Comparison of ENCODE assay signal across 25 cellular contexts in genomic region chr22:41332217-41332616, GRCh38.
"Had no signal": no experiment of that assay in that cellular context is flagged by ENCODE, and none has a peak within 500 bp of the region (broad histone marks: within the 10 kb centered on the region; RNA-seq: fewer than 3 reads in every experiment).

No MANE protein-coding gene starts in this region.

- H3K4me3 Mint-ChIP-seq: activated CD4-positive, alpha-beta memory T cell treated with anti-CD3 and anti-CD28 coated beads, Interleukin-2, amount 10 ng/mL, durations not matched to agents 7 days and 5 days; activated CD4-positive, alpha-beta T cell treated with anti-CD3 and anti-CD28 coated beads, Interleukin-2, amount 10 ng/mL, durations not matched to agents 24 days and 14 days; activated CD8-positive, alpha-beta memory T cell treated with anti-CD3 and anti-CD28 coated beads, Interleukin-2, amount 10 ng/mL, durations not matched to agents 7 days and 5 days; activated naive CD4-positive, alpha-beta T cell treated with anti-CD3 and anti-CD28 coated beads, Interleukin-2, amount 50 U/mL, for 24 hours; activated T-cell treated with anti-CD3 and anti-CD28 coated beads, Interleukin-2, amount 50 U/mL, for 72 hours; nephron; stimulated activated memory B cell treated with anti-CD40 and anti-IgM and Interleukin-4, amounts not matched to agents 10 μg/mL and 1 μg/mL and 100 μg/mL, for 72 hours; T-helper 17 cell had no signal

- H3K27ac Mint-ChIP-seq: activated CD4-positive, alpha-beta memory T cell treated with anti-CD3 and anti-CD28 coated beads, Interleukin-2, amount 10 ng/mL, durations not matched to agents 7 days and 5 days; activated CD4-positive, alpha-beta T cell treated with anti-CD3 and anti-CD28 coated beads, Interleukin-2, amount 10 ng/mL, durations not matched to agents 24 days and 14 days; activated CD8-positive, alpha-beta memory T cell treated with anti-CD3 and anti-CD28 coated beads, Interleukin-2, amount 10 ng/mL, durations not matched to agents 7 days and 5 days; activated T-cell treated with anti-CD3 and anti-CD28 coated beads, Interleukin-2, amount 50 U/mL, for 72 hours; nephron; stimulated activated memory B cell treated with anti-CD40 and anti-IgM and Interleukin-4, amounts not matched to agents 10 μg/mL and 1 μg/mL and 100 μg/mL, for 72 hours; T-helper 17 cell had no signal

- H3K27me3 Mint-ChIP-seq: activated CD4-positive, alpha-beta memory T cell treated with anti-CD3 and anti-CD28 coated beads, Interleukin-2, amount 10 ng/mL, durations not matched to agents 7 days and 5 days; activated CD4-positive, alpha-beta T cell treated with anti-CD3 and anti-CD28 coated beads, Interleukin-2, amount 10 ng/mL, durations not matched to agents 24 days and 14 days; activated CD8-positive, alpha-beta memory T cell treated with anti-CD3 and anti-CD28 coated beads, Interleukin-2, amount 10 ng/mL, durations not matched to agents 7 days and 5 days; activated naive CD4-positive, alpha-beta T cell treated with anti-CD3 and anti-CD28 coated beads, Interleukin-2, amount 50 U/mL, for 24 hours; stimulated activated memory B cell treated with anti-CD40 and anti-IgM and Interleukin-4, amounts not matched to agents 10 μg/mL and 1 μg/mL and 100 μg/mL, for 72 hours; T-helper 17 cell had no signal

- ATAC-seq: activated CD8-positive, alpha-beta memory T cell treated with anti-CD3 and anti-CD28 coated beads, Interleukin-2, amount 10 ng/mL, durations not matched to agents 7 days and 5 days; activated T-cell treated with anti-CD3 and anti-CD28 coated beads, Interleukin-2, amount 50 U/mL, for 72 hours; left lung; lower lobe of right lung; pancreas; sciatic nerve; SK-N-SH treated with all-trans-retinoic acid at 6 μM for 48 hours; stimulated activated memory B cell treated with anti-CD40 and anti-IgM and Interleukin-4, amounts not matched to agents 10 μg/mL and 1 μg/mL and 100 μg/mL, for 72 hours; T-helper 17 cell; upper lobe of right lung had no signal

- H3K9me3 Mint-ChIP-seq: activated CD4-positive, alpha-beta memory T cell treated with anti-CD3 and anti-CD28 coated beads, Interleukin-2, amount 10 ng/mL, durations not matched to agents 7 days and 5 days; activated CD4-positive, alpha-beta T cell treated with anti-CD3 and anti-CD28 coated beads, Interleukin-2, amount 10 ng/mL, durations not matched to agents 24 days and 14 days; activated naive CD4-positive, alpha-beta T cell treated with anti-CD3 and anti-CD28 coated beads, Interleukin-2, amount 50 U/mL, for 24 hours; activated T-cell treated with anti-CD3 and anti-CD28 coated beads, Interleukin-2, amount 50 U/mL, for 72 hours; nephron; stimulated activated memory B cell treated with anti-CD40 and anti-IgM and Interleukin-4, amounts not matched to agents 10 μg/mL and 1 μg/mL and 100 μg/mL, for 72 hours had no signal

- DNase-seq: activated CD4-positive, alpha-beta memory T cell treated with anti-CD3 and anti-CD28 coated beads, Interleukin-2, amount 10 ng/mL, durations not matched to agents 7 days and 5 days; activated CD4-positive, alpha-beta T cell treated with anti-CD3 and anti-CD28 coated beads, Interleukin-2, amount 10 ng/mL, durations not matched to agents 24 days and 14 days; activated CD4-positive, CD25-positive, alpha-beta regulatory T cell treated with anti-CD3 and anti-CD28 coated beads, Interleukin-2, amount 50 U/mL, for 72 hours; activated CD8-positive, alpha-beta memory T cell treated with anti-CD3 and anti-CD28 coated beads, Interleukin-2, amount 10 ng/mL, durations not matched to agents 7 days and 5 days; activated effector memory CD4-positive, alpha-beta T cell treated with Interleukin-2 at 50 U/mL for 16 hours; activated T-cell treated with anti-CD3 and anti-CD28 coated beads, Interleukin-2, amount 50 U/mL, for 72 hours; dermis blood vessel endothelial cell; effector CD4-positive, alpha-beta T cell; left lung; lower lobe of right lung; mesendoderm; pancreas; retina; stimulated activated CD4-positive, alpha-beta T cell treated with anti-CD3 and anti-CD28 coated beads, Interleukin-4, amount 100 ng/mL, for 24 hours; stomach; T-helper 17 cell; T1000; thyroid gland; upper lobe of right lung; WERI-Rb-1 had no signal

- H3K4me1 Mint-ChIP-seq: nephron; stimulated activated memory B cell treated with anti-CD40 and anti-IgM and Interleukin-4, amounts not matched to agents 10 μg/mL and 1 μg/mL and 100 μg/mL, for 72 hours had no signal
